Comparison of ENCODE assay signal across 8 cellular contexts in genomic region chr19:45792482-45793177, GRCh38. TPM values are rescaled to one million over a fixed set of nuclear protein-coding genes. Genes with fewer than 3 reads are reported as not detected.
DNase-seq lines count a peak whose midpoint lies in the region; ATAC-seq and TF ChIP-seq lines count a peak whose summit lies in the region.

TSS of gene DMWD (minus strand) at chr19:45792845. CDS start at chr19:45792756, 89 bp downstream.

- H3K27me3 ChIP-seq in ectodermal cell (ENCODE audit: control insufficient read depth, insufficient read depth, low read length, poor library complexity, severe bottlenecking) (no peaks in the 10 kb centered on the region), lower lobe of right lung (ENCODE audit: low read depth) (peaks cover 8% of the 10 kb centered on the region)

- H3K36me3 Mint-ChIP-seq in CD14-positive monocyte = peaks cover 20 to 28% of the 10 kb centered on the region in 2 donors
- peaks cover 28% of the 10 kb centered on the region for H3K36me3 Mint-ChIP-seq in activated CD8-positive, alpha-beta T cell treated with anti-CD3 and anti-CD28 coated beads for 36 hours (ENCODE audit: low read depth)

- DNase-seq in CD14-positive monocyte (ENCODE audit: low spot score) = peak; percentile 93
- peak; percentile 95 for DNase-seq in NCI-H82 treated with DMSO at 0.1 percent for 48 hours (lab: John Stamatoyannopoulos, UW; ENCODE audit: unreplicated experiment)
- DNase-seq in activated CD8-positive, alpha-beta T cell treated with anti-CD3 and anti-CD28 coated beads for 36 hours = peak; percentile 100
- peak; percentile 100 for DNase-seq in lower lobe of right lung
- DNase-seq in stimulated activated CD4-positive, alpha-beta T cell treated with anti-CD3 and anti-CD28 coated beads, TNF-alpha, amount 100 ng/mL, for 24 hours (ENCODE audit: low read depth in 3 of 3) = peak; percentile 99 to 100 (median 99)

- H3K4me1 Mint-ChIP-seq in CD14-positive monocyte = peaks cover 33% of the 10 kb centered on the region
- H3K4me1 Mint-ChIP-seq in activated CD8-positive, alpha-beta T cell treated with anti-CD3 and anti-CD28 coated beads for 36 hours (ENCODE audit: low read depth) = peaks cover 28% of the 10 kb centered on the region

- H3K9me3 ChIP-seq in ectodermal cell (ENCODE audit: control insufficient read depth, low read length) (no peaks in the 10 kb centered on the region), lower lobe of right lung (no peaks in the 10 kb centered on the region)

- POLR2A ChIA-PET in activated CD8-positive, alpha-beta T cell treated with anti-CD3 and anti-CD28 coated beads for 36 hours (lab: Charles Lee) = interaction anchor here (0.8 to 3.6 kb wide), 10 partner anchors 10 to 44 kb away, joined by 3 to 19 read pairs (median 5); partner anchors contain the start of genes RSPH6A and SIX5

- H3K4me1 ChIP-seq in ectodermal cell (ENCODE audit: control insufficient read depth, insufficient read depth, low read length) (peaks cover 4% of the 10 kb centered on the region), lower lobe of right lung (peaks cover 22% of the 10 kb centered on the region)

- peaks cover 6 to 55% (median 28%) of the 10 kb centered on the region in 7 donors for H3K9me3 Mint-ChIP-seq in CD14-positive monocyte
- H3K9me3 Mint-ChIP-seq in activated CD8-positive, alpha-beta T cell treated with anti-CD3 and anti-CD28 coated beads for 36 hours = no peaks in the 10 kb centered on the region

- TF ChIP-seq CTCF in CD14-positive monocyte (IDR thresholded peaks at IDR 0.05) = no peak
- no peak for TF ChIP-seq CTCF in activated CD8-positive, alpha-beta T cell treated with anti-CD3 and anti-CD28 coated beads for 36 hours (IDR thresholded peaks at IDR 0.05)
- no peak for TF ChIP-seq CTCF in lower lobe of right lung (IDR thresholded peaks at IDR 0.05)

- H3K36me3 ChIP-seq in ectodermal cell (ENCODE audit: control insufficient read depth, insufficient read depth, low read length) (peaks cover 14% of the 10 kb centered on the region), lower lobe of right lung (peaks cover 32% of the 10 kb centered on the region)

- H3K4me3 Mint-ChIP-seq in CD14-positive monocyte = peak within 1 kb of the TSS; percentile 76 to 94
- H3K4me3 Mint-ChIP-seq in activated CD8-positive, alpha-beta T cell treated with anti-CD3 and anti-CD28 coated beads for 36 hours = peak within 1 kb of the TSS; percentile 93

- H3K27ac ChIP-seq in ectodermal cell (ENCODE audit: insufficient read depth, low read depth, low read length, poor library complexity, severe bottlenecking) (peak within 1 kb of the TSS; percentile 11), lower lobe of right lung (peak within 1 kb of the TSS; percentile 77)

- 0% methylated on average over 83 of the region's 83 CpGs for WGBS in ectodermal cell, 2 experiments

- peak within 1 kb of the TSS; percentile 61 for H3K4me3 ChIP-seq in ectodermal cell (ENCODE audit: insufficient read depth, low read depth, low read length)
- H3K4me3 ChIP-seq in lower lobe of right lung = peak within 1 kb of the TSS; percentile 71

- CTCF ChIA-PET in activated CD8-positive, alpha-beta T cell treated with anti-CD3 and anti-CD28 coated beads for 36 hours (lab: Charles Lee) = interaction anchor here (0.9 to 3.8 kb wide), 5 partner anchors 9 to 25 kb away, joined by 3 to 18 read pairs (median 3); partner anchors contain the start of gene SIX5

- H3K27ac Mint-ChIP-seq in CD14-positive monocyte = peak within 1 kb of the TSS in 6 of 7 donors; percentile 60 to 87 (median 74)
- H3K27ac Mint-ChIP-seq in activated CD8-positive, alpha-beta T cell treated with anti-CD3 and anti-CD28 coated beads for 36 hours = peak within 1 kb of the TSS; percentile 87

- ATAC-seq in GM19397 (IDR thresholded peaks at IDR 0.05; ENCODE audit: unreplicated experiment) (peak; percentile 91), HG03571 (IDR thresholded peaks at IDR 0.05; ENCODE audit: unreplicated experiment) (peak; percentile 90), lower lobe of right lung (peak; percentile 98 to 99)
- peak; percentile 95 for ATAC-seq in activated CD8-positive, alpha-beta T cell treated with anti-CD3 and anti-CD28 coated beads for 36 hours

- H3K27me3 Mint-ChIP-seq in CD14-positive monocyte (ENCODE audit: low read depth in 3 of 3) = peaks cover 85 to 91% (median 91%) of the 10 kb centered on the region in 3 donors
- H3K27me3 Mint-ChIP-seq in activated CD8-positive, alpha-beta T cell treated with anti-CD3 and anti-CD28 coated beads for 36 hours = peaks cover 29% of the 10 kb centered on the region

- intact Hi-C loops in CD14-positive monocyte (cut with micrococcal nuclease) = no loop called here
- intact Hi-C loops in activated CD8-positive, alpha-beta T cell treated with anti-CD3 and anti-CD28 coated beads for 36 hours (cut with micrococcal nuclease) = no loop called here
- intact Hi-C loops in lower lobe of right lung (cut with DNase I) = no loop called here

RNA-seq across cellular contexts. Expression of gene DMWD, which starts in this region (rescaled TPM):
- polyA plus RNA-seq in CD14-positive monocyte = 1 to 10 TPM; 1.5 to 2.4 TPM
- 10 to 100 TPM; 23.5 to 26.0 TPM for total RNA-seq in activated CD8-positive, alpha-beta T cell treated with anti-CD3 and anti-CD28 coated beads for 36 hours
- polyA plus RNA-seq in ectodermal cell (2013, experiment 1 of 4) = 56.5 TPM
- 65.6 TPM for polyA plus RNA-seq in ectodermal cell (2013, experiment 2 of 4)
- 55.3 TPM for polyA plus RNA-seq in ectodermal cell (2013, experiment 3 of 4)
- polyA plus RNA-seq in ectodermal cell (2013, experiment 4 of 4) = 59.6 TPM
- 47.4 TPM for total RNA-seq in lower lobe of right lung

Comparison
In these comparisons a context has a peak if more than half of its experiments do, and no peak if none do; other contexts are left out.
1. Peak in every context shown above with its lines: DNase-seq, ATAC-seq, H3K4me3 ChIP-seq and H3K27ac ChIP-seq.